Comparison of ENCODE assay signal across 8 cellular contexts in the genomic region with DNA sequence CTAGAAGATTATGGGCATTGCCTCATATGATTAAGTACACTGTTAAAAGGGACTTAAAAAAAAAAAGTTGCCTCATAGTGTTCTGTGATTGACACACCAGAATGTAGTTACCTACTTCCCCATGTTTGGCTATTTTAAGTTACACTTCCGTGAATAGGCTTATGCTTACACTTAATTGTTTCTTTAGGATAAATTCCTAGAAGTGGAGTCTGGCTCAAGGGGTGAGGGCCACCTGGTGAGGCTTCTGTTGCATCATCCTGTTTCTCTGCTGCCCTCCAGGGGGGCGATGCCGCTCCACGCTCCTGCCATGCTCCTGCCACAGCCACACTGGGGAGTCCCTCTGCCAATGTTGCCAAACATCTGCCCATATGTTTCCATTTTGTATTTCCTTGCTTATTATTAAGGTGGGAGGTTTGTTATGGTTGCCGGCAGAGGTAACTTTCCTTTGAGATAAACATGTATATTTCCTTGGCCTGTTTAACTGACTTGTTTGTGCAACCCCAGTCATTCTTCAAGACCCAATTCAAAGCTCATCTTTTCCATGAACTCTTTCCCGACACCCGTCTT.
A peak's percentile ranks its signal among the peaks of the same experiment; 100 is the strongest.
DNase-seq lines count a peak whose midpoint lies in the region; ATAC-seq and TF ChIP-seq lines count a peak whose summit lies in the region.
"Had no signal": no experiment of that assay in that cellular context is flagged by ENCODE, and none has a peak within 500 bp of the region (broad histone marks: within the 10 kb centered on the region; RNA-seq: fewer than 3 reads in every experiment).

No MANE protein-coding gene starts in this region.

- no peaks in the 10 kb centered on the region for H3K9me3 ChIP-seq in adipocyte (ENCODE audit: control insufficient read depth, low read length)
- H3K9me3 ChIP-seq: prostate gland had no signal

- TF ChIP-seq CTCF in GM12874 (IDR thresholded peaks at IDR 0.05; ENCODE audit: insufficient read depth, low read depth, low read length) (0 out of 2 replicates have a peak, but pooled peaks have one; percentile 17), NB4 (IDR thresholded peaks at IDR 0.05; ENCODE audit: low read depth, low read length) (peak; percentile 18), osteocyte (IDR thresholded peaks at IDR 0.05) (no peak)

- H3K36me3 ChIP-seq in adipocyte (ENCODE audit: control insufficient read depth, insufficient read depth, low read length, severe bottlenecking) = no peaks in the 10 kb centered on the region
- H3K36me3 ChIP-seq: prostate gland had no signal

- H3K4me3 ChIP-seq in NB4 (ENCODE audit: low read depth, low read length) (no peak overlapping the region), adipocyte (ENCODE audit: low read length) (no peak overlapping the region)
- H3K4me3 ChIP-seq: prostate gland had no signal

- DNase-seq in NB4 (ENCODE audit: low read depth) = peak; percentile 92
- DNase-seq in adipocyte (ENCODE audit: low read depth) = peak; percentile 82
- no peak for DNase-seq in osteocyte (ENCODE audit: extremely low spot score, unreplicated experiment)

- peaks cover 29% of the 10 kb centered on the region for H3K4me1 ChIP-seq in adipocyte (ENCODE audit: control insufficient read depth, insufficient read depth, low read length)
- H3K4me1 ChIP-seq: prostate gland had no signal

- peaks cover 79% of the 10 kb centered on the region for H3K4me1 Mint-ChIP-seq in osteocyte (ENCODE audit: unreplicated experiment)

- H3K36me3 Mint-ChIP-seq in osteocyte (ENCODE audit: unreplicated experiment) = no peaks in the 10 kb centered on the region

- peak overlapping the region; percentile 86 for H3K27ac Mint-ChIP-seq in osteocyte (ENCODE audit: unreplicated experiment)

- no peak overlapping the region for H3K9ac ChIP-seq in adipocyte (ENCODE audit: low read length)

- H3K9me3 Mint-ChIP-seq in osteocyte (ENCODE audit: unreplicated experiment) = no peaks in the 10 kb centered on the region

- ATAC-seq in GM18505 (IDR thresholded peaks at IDR 0.05; ENCODE audit: unreplicated experiment) (no peak), GM21529 (IDR thresholded peaks at IDR 0.05; ENCODE audit: unreplicated experiment) (no peak), HG02571 (IDR thresholded peaks at IDR 0.05; ENCODE audit: unreplicated experiment) (no peak)

- no peaks in the 10 kb centered on the region for H3K27me3 Mint-ChIP-seq in osteocyte (ENCODE audit: unreplicated experiment)

- H3K27me3 ChIP-seq in adipocyte (replicated peaks; ENCODE audit: control insufficient read depth, insufficient read depth, low read length) = no peaks in the 10 kb centered on the region

- TF ChIP-seq POLR2A in NB4 (IDR thresholded peaks at IDR 0.05; ENCODE audit: extremely low read depth, insufficient read length) = no peak
- no peak for TF ChIP-seq POLR2A in GM18505 (IDR thresholded peaks at IDR 0.05; ENCODE audit: borderline replicate concordance, extremely low read depth, insufficient read depth, insufficient read length)

- no peak overlapping the region for H3K4me3 Mint-ChIP-seq in osteocyte (ENCODE audit: unreplicated experiment)
